Comparison of ENCODE assay signal across 38 cellular contexts in genomic region chr10:75032119-75032518, GRCh38.
"Had no signal": no experiment of that assay in that cellular context is flagged by ENCODE, and none has a peak within 500 bp of the region (broad histone marks: within the 10 kb centered on the region; RNA-seq: fewer than 3 reads in every experiment).

No MANE protein-coding gene starts in this region.

- FAIRE-seq: bronchial epithelial cell, TTC549 had no signal

- H3K4me3 Mint-ChIP-seq: activated B cell treated with CpG ODN at 0.5 μM for 24 hours; activated CD4-positive, alpha-beta memory T cell treated with anti-CD3 and anti-CD28 coated beads for 36 hours; activated CD4-positive, alpha-beta T cell treated with anti-CD3 and anti-CD28 coated beads, Interleukin-2, amount 10 ng/mL, durations not matched to agents 24 days and 14 days; activated CD8-positive, alpha-beta T cell treated with anti-CD3 and anti-CD28 coated beads for 36 hours; activated naive CD4-positive, alpha-beta T cell treated with anti-CD3 and anti-CD28 coated beads for 36 hours; activated naive CD8-positive, alpha-beta T cell treated with anti-CD3 and anti-CD28 coated beads for 36 hours; activated T-cell treated with anti-CD3 and anti-CD28 coated beads, Interleukin-2, amount 50 U/mL, for 4 hours; activated T-cell treated with anti-CD3 and anti-CD28 coated beads, Interleukin-2, amount 50 U/mL, for 72 hours; activated T-helper 1 cell treated with anti-CD3 and anti-CD28 coated beads, Interleukin-12 subunit alpha, Interleukin-12 subunit beta, Interleukin-2, Interleukin-4 antibody, amounts not matched to agents 30 ng/mL and 10 ng/mL and 1 ng/mL, durations not matched to agents 14 hours and 24 hours and 36 hours; brain; central memory CD8-positive, alpha-beta T cell; T-helper 1 cell treated with Interleukin-12 subunit alpha and Interleukin-12 subunit beta and Interleukin-4 antibody, amounts not matched to agents 30 μg/mL and 1 μg/mL, for 36 hours; T-helper 2 cell treated with Interferon-gamma antibody and Interleukin-4, amounts not matched to agents 5 μg/mL and 100 μg/mL, for 36 hours had no signal

- H3K9me3 Mint-ChIP-seq: activated B cell treated with CpG ODN at 0.5 μM for 24 hours; activated CD4-positive, alpha-beta memory T cell treated with anti-CD3 and anti-CD28 coated beads for 36 hours; activated naive CD4-positive, alpha-beta T cell treated with anti-CD3 and anti-CD28 coated beads for 36 hours; activated T-cell treated with anti-CD3 and anti-CD28 coated beads, Interleukin-2, amount 50 U/mL, for 4 hours; activated T-cell treated with anti-CD3 and anti-CD28 coated beads, Interleukin-2, amount 50 U/mL, for 72 hours; activated T-helper 17 cell treated with anti-CD3 and anti-CD28 coated beads, Interleukin-2, amount 50 U/mL, for 72 hours; brain; central memory CD8-positive, alpha-beta T cell; T-helper 1 cell treated with Interleukin-12 subunit alpha and Interleukin-12 subunit beta and Interleukin-4 antibody, amounts not matched to agents 30 μg/mL and 1 μg/mL, for 36 hours; T-helper 2 cell treated with Interferon-gamma antibody and Interleukin-4, amounts not matched to agents 5 μg/mL and 100 μg/mL, for 36 hours had no signal

- H3K27me3 Mint-ChIP-seq: activated B cell treated with CpG ODN at 0.5 μM for 24 hours; activated CD4-positive, alpha-beta memory T cell treated with anti-CD3 and anti-CD28 coated beads for 36 hours; activated CD4-positive, alpha-beta T cell treated with anti-CD3 and anti-CD28 coated beads, Interleukin-2, amount 10 ng/mL, durations not matched to agents 24 days and 14 days; activated CD8-positive, alpha-beta T cell treated with anti-CD3 and anti-CD28 coated beads for 36 hours; activated naive CD8-positive, alpha-beta T cell treated with anti-CD3 and anti-CD28 coated beads for 36 hours; activated T-helper 17 cell treated with anti-CD3 and anti-CD28 coated beads, Interleukin-2, amount 50 U/mL, for 72 hours; brain; central memory CD8-positive, alpha-beta T cell had no signal

- H3K4me3 ChIP-seq: adrenal gland, ascending aorta, cardiac muscle cell had no signal

- H3K27me3 ChIP-seq: adrenal gland, ascending aorta, cardiac muscle cell had no signal

- H3K9me3 ChIP-seq: adrenal gland, ascending aorta had no signal

- ATAC-seq: activated CD8-positive, alpha-beta T cell treated with anti-CD3 and anti-CD28 coated beads for 36 hours; activated naive CD4-positive, alpha-beta T cell treated with anti-CD3 and anti-CD28 coated beads, Interleukin-2, amount 50 U/mL, for 72 hours; activated T-cell treated with anti-CD3 and anti-CD28 coated beads, Interleukin-2, amount 50 U/mL, for 4 hours; activated T-cell treated with anti-CD3 and anti-CD28 coated beads, Interleukin-2, amount 50 U/mL, for 72 hours; activated T-helper 17 cell treated with anti-CD3 and anti-CD28 coated beads, Interleukin-2, amount 50 U/mL, for 72 hours had no signal

- H3K27ac Mint-ChIP-seq: activated B cell treated with CpG ODN at 0.5 μM for 24 hours; activated CD4-positive, alpha-beta memory T cell treated with anti-CD3 and anti-CD28 coated beads for 36 hours; activated CD8-positive, alpha-beta T cell treated with anti-CD3 and anti-CD28 coated beads for 36 hours; activated naive CD4-positive, alpha-beta T cell treated with anti-CD3 and anti-CD28 coated beads for 36 hours; activated naive CD4-positive, alpha-beta T cell treated with anti-CD3 and anti-CD28 coated beads, Interleukin-2, amount 50 U/mL, for 72 hours; activated naive CD8-positive, alpha-beta T cell treated with anti-CD3 and anti-CD28 coated beads for 36 hours; activated T-helper 1 cell treated with anti-CD3 and anti-CD28 coated beads, Interleukin-12 subunit alpha, Interleukin-12 subunit beta, Interleukin-2, Interleukin-4 antibody, amounts not matched to agents 30 ng/mL and 10 ng/mL and 1 ng/mL, durations not matched to agents 14 hours and 24 hours and 36 hours; activated T-helper 17 cell treated with anti-CD3 and anti-CD28 coated beads, Interleukin-2, amount 50 U/mL, for 72 hours; T-helper 1 cell treated with Interleukin-12 subunit alpha and Interleukin-12 subunit beta and Interleukin-4 antibody, amounts not matched to agents 30 μg/mL and 1 μg/mL, for 36 hours; T-helper 2 cell treated with Interferon-gamma antibody and Interleukin-4, amounts not matched to agents 5 μg/mL and 100 μg/mL, for 36 hours had no signal

- H3K4me1 ChIP-seq: ascending aorta had no signal

- H3K27ac ChIP-seq: adrenal gland, ascending aorta, cardiac muscle cell, VCaP had no signal

- DNase-seq: activated B cell treated with CpG ODN at 0.5 μM for 24 hours; activated CD4-positive, alpha-beta memory T cell treated with anti-CD3 and anti-CD28 coated beads for 36 hours; activated CD4-positive, alpha-beta T cell treated with anti-CD3 and anti-CD28 coated beads for 4 hours; activated CD4-positive, alpha-beta T cell treated with anti-CD3 and anti-CD28 coated beads, Interleukin-2, amount 10 ng/mL, durations not matched to agents 24 days and 14 days; activated CD4-positive, alpha-beta T cell treated with anti-CD3 and anti-CD28 coated beads, Interleukin-2, amount 50 U/mL, for 1 hour; activated CD4-positive, alpha-beta T cell treated with anti-CD3 and anti-CD28 coated beads, Interleukin-2, amount 50 U/mL, for 4 hours; activated CD4-positive, CD25-positive, alpha-beta regulatory T cell treated with anti-CD3 and anti-CD28 coated beads, Interleukin-2, amount 50 U/mL, for 72 hours; activated CD8-positive, alpha-beta memory T cell treated with anti-CD3 and anti-CD28 coated beads, Interleukin-2, amount 50 U/mL, for 4 hours; activated CD8-positive, alpha-beta T cell treated with anti-CD3 and anti-CD28 coated beads for 36 hours; activated effector memory CD4-positive, alpha-beta T cell treated with anti-CD3 and anti-CD28 coated beads, Interleukin-2, amount 50 U/mL, for 16 hours; activated gamma-delta T cell treated with Interleukin-2 at 50 U/mL for 16 hours; activated naive CD4-positive, alpha-beta T cell; activated naive CD4-positive, alpha-beta T cell treated with anti-CD3 and anti-CD28 coated beads for 36 hours; activated naive CD4-positive, alpha-beta T cell treated with anti-CD3 and anti-CD28 coated beads, Interleukin-2, amount 50 U/mL, for 16 hours; activated naive CD8-positive, alpha-beta T cell treated with anti-CD3 and anti-CD28 coated beads for 36 hours; activated T-cell treated with anti-CD3 and anti-CD28 coated beads for 4 hours; activated T-cell treated with anti-CD3 and anti-CD28 coated beads, Interleukin-2, amount 50 U/mL, for 1 hour; activated T-cell treated with anti-CD3 and anti-CD28 coated beads, Interleukin-2, amount 50 U/mL, for 4 hours; activated T-cell treated with anti-CD3 and anti-CD28 coated beads, Interleukin-2, amount 50 U/mL, for 72 hours; adrenal gland; amniotic stem cell; anterior cingulate cortex; caudate nucleus; cerebellar nuclear complex; T-helper 2 cell; T-helper 9 cell had no signal
